Comparison of ENCODE assay signal across 9 cellular contexts in genomic region chr10:33487014-33487776, GRCh38.
DNase-seq lines count a peak whose midpoint lies in the region; TF ChIP-seq lines count a peak whose summit lies in the region.
"Had no signal": no experiment of that assay in that cellular context is flagged by ENCODE, and none has a peak within 500 bp of the region (broad histone marks: within the 10 kb centered on the region; RNA-seq: fewer than 3 reads in every experiment).

No MANE protein-coding gene starts in this region.

- no peaks in the 10 kb centered on the region for H3K79me2 ChIP-seq in PC-9 (ENCODE audit: low read depth)

- H3K4me3 ChIP-seq in PC-9 (no peak overlapping the region), fibroblast of the aortic adventitia (ENCODE audit: low read depth, low read length) (peak overlapping the region; percentile 13), tibial nerve (no peak overlapping the region)

- H3F3A ChIP-seq in PC-9 (ENCODE audit: insufficient read depth, low read depth): no peaks in the 10 kb centered on the region

- intact Hi-C loops in PC-9 (cut with micrococcal nuclease; ENCODE audit: unreplicated experiment): no loop called here

- POLR2A ChIA-PET in PC-9 (lab: Charles Lee; ENCODE audit: unreplicated experiment): no interaction called here

- H3K9me3 ChIP-seq in PC-9 (ENCODE audit: insufficient read depth, low read depth) (no peaks in the 10 kb centered on the region), tibial nerve (no peaks in the 10 kb centered on the region)

- no peaks in the 10 kb centered on the region for H3K36me3 ChIP-seq in PC-9 (ENCODE audit: low read depth)
- no peaks in the 10 kb centered on the region for H3K36me3 ChIP-seq in tibial nerve

- no peaks in the 10 kb centered on the region for H3K27me3 ChIP-seq in PC-9 (ENCODE audit: insufficient read depth, low read depth)
- H3K27me3 ChIP-seq in tibial nerve: no peaks in the 10 kb centered on the region

- 59 to 64% methylated on average over 4 of the region's 4 CpGs for WGBS in tibial nerve, 2 donors

- BruUV-seq in PC-9 (replicated peaks; lab: Mats Ljungman, UMichigan): no TSS peak

- 0 out of 2 replicates have a peak overlapping the region, but pooled peaks have one; percentile 38 for H3K4me2 ChIP-seq in PC-9

- no peak for TF ChIP-seq EP300 in tibial nerve (IDR thresholded peaks at IDR 0.05)

- H3K9me2 ChIP-seq in PC-9 (ENCODE audit: insufficient read depth): no peaks in the 10 kb centered on the region

- TF ChIP-seq CTCF in PC-9 (conservative IDR thresholded peaks at IDR 0.05): no peak
- peak; percentile 40 for TF ChIP-seq CTCF in fibroblast of the aortic adventitia (IDR thresholded peaks at IDR 0.05; ENCODE audit: insufficient read depth, low read length)
- TF ChIP-seq CTCF in tibial nerve (IDR thresholded peaks at IDR 0.05): no peak

- H3K27ac ChIP-seq in PC-9 (no peak overlapping the region), tibial nerve (no peak overlapping the region)
- H3K27ac ChIP-seq: RWPE1 had no signal

- H2AFZ ChIP-seq in PC-9: no peak overlapping the region

- no peaks in the 10 kb centered on the region for H3K4me1 ChIP-seq in PC-9 (replicated peaks; ENCODE audit: insufficient read depth)
- peaks cover 0 to 5% (median 2%) of the 10 kb centered on the region in 4 donors for H3K4me1 ChIP-seq in tibial nerve

- TF ChIP-seq POLR2A in tibial nerve (IDR thresholded peaks at IDR 0.05): no peak

- CTCF ChIA-PET in PC-9 (lab: Charles Lee): no interaction called here

- DNase-seq in A172 (ENCODE audit: low spot score) (peak; percentile 17), GDM1 (lab: John Stamatoyannopoulos, UW) (peak; percentile 10), PC-9 (no peak), fibroblast of the aortic adventitia (ENCODE audit: low read depth) (peak; percentile 55), SW 1271 (lab: John Stamatoyannopoulos, UW) (no peak), pons (ENCODE audit: low spot score) (no peak), tibial nerve (ENCODE audit: low spot score in 2 of 2) (no peak)
- no peak for DNase-seq in activated effector memory CD4-positive, alpha-beta T cell treated with anti-CD3 and anti-CD28 coated beads, Interleukin-2, amount 50 U/mL, for 16 hours

- H4K20me1 ChIP-seq in PC-9 (ENCODE audit: insufficient read depth): no peaks in the 10 kb centered on the region

Comparison
In these comparisons a context has a peak if more than half of its experiments do, and no peak if none do; other contexts are left out.
1. DNase-seq: peak in A172 (single experiment), GDM1 (single experiment) and fibroblast of the aortic adventitia (single experiment); none in PC-9 (0 of 2), activated effector memory CD4-positive, alpha-beta T cell treated with anti-CD3 and anti-CD28 coated beads, Interleukin-2, amount 50 U/mL, for 16 hours (single experiment), SW 1271 (0 of 2), pons (single experiment) and tibial nerve (0 of 2).